ENCODE assay signal across 8 cellular contexts in the genomic region with DNA sequence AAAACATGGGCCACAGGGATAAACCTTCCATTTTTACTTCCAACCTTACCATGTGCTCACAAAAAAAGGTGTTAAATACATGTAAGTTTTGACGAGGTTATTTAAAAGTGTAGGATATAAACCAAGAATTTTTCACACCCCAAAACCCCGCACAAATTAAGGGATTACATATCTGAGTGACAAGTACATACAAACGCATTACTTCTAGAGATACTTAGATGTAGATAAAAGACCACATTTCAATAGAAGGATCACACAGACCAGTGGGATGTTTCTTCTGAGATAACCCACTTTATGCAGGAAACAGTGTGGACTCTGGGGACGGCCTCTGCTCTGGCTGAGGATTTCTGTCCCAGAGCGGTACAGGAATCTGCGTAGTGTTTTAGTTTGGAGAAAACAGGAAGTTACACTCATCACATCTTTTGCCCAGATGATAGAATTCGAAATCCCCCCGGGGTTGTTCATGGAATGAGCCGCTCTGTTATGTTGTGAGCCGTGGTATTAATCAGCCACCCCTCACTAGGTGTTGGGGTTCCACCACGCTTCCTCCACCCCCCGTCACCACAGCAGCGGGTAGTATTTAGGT. TPM values are rescaled to one million over a fixed set of nuclear protein-coding genes. Genes with fewer than 3 reads are reported as not detected.
DNase-seq lines count a peak whose midpoint lies in the region; ATAC-seq, FAIRE-seq and TF ChIP-seq lines count a peak whose summit lies in the region.

No MANE protein-coding gene starts in this region.

- H3K27ac ChIP-seq in SU-DHL-6 (ENCODE audit: low read depth, low read length), result no peak overlapping the region
- H3K27ac ChIP-seq in body of pancreas, result peak overlapping the region; percentile 93 to 97 (median 96)
- peak overlapping the region; percentile 90 to 94 for H3K27ac ChIP-seq in kidney (ENCODE audit: low read depth in 2 of 2, low read length in 2 of 2)

- H3K9me2 ChIP-seq in SU-DHL-6 (replicated peaks; ENCODE audit: insufficient read depth, low read length), result no peaks in the 10 kb centered on the region

- H3K9me3 ChIP-seq in SU-DHL-6 (ENCODE audit: insufficient read depth, low read length) (no peaks in the 10 kb centered on the region), body of pancreas (no peaks in the 10 kb centered on the region), kidney (ENCODE audit: control insufficient read depth in 1 of 2, low read length in 2 of 2) (no peaks in the 10 kb centered on the region)

- TF ChIP-seq POLR2A in body of pancreas (IDR thresholded peaks at IDR 0.05), result no peak

- peaks cover 16% of the 10 kb centered on the region for H3F3A ChIP-seq in SU-DHL-6 (ENCODE audit: insufficient read depth)

- intact Hi-C loops in body of pancreas (cut with DNase I), result no loop called here
- intact Hi-C loops in kidney (cut with DNase I), result no loop called here

- H3K36me3 ChIP-seq in SU-DHL-6 (ENCODE audit: low read length) (no peaks in the 10 kb centered on the region), body of pancreas (replicated peaks in 1 of 2; ENCODE audit: insufficient read depth in 1 of 2, low read depth in 2 of 2) (no peaks in the 10 kb centered on the region), kidney (ENCODE audit: control insufficient read depth in 1 of 2, insufficient read depth in 2 of 2, low read length in 2 of 2) (no peaks in the 10 kb centered on the region)

- WGBS in body of pancreas, 2 donors, result 43 to 49% methylated on average over 13 of the region's 13 CpGs

- no peak for FAIRE-seq in kidney (lab: Jason Lieb, UNC)

- H3K9ac ChIP-seq in SU-DHL-6 (ENCODE audit: low read length) (peak overlapping the region; percentile 80), kidney (ENCODE audit: low read length in 2 of 2) (peak overlapping the region in 1 of 2 donors; percentile 79)

- H3K27me3 ChIP-seq in SU-DHL-6 (ENCODE audit: low read length) (no peaks in the 10 kb centered on the region), body of pancreas (no peaks in the 10 kb centered on the region)

- ATAC-seq in body of pancreas (no peak), GM21786 (IDR thresholded peaks at IDR 0.05; ENCODE audit: unreplicated experiment) (no peak), GM21825 (IDR thresholded peaks at IDR 0.05; ENCODE audit: unreplicated experiment) (no peak), HG02798 (IDR thresholded peaks at IDR 0.05; ENCODE audit: poor library complexity, unreplicated experiment) (no peak)

- H3K4me1 ChIP-seq in body of pancreas (peaks cover 27% of the 10 kb centered on the region), kidney (ENCODE audit: control insufficient read depth in 1 of 2, insufficient read depth in 1 of 2, low read depth in 1 of 2, low read length in 2 of 2) (peaks cover 6 to 11% of the 10 kb centered on the region in 2 donors)

- H2AFZ ChIP-seq in SU-DHL-6 (ENCODE audit: low read depth, low read length, severe bottlenecking), result peak overlapping the region; percentile 82

- TF ChIP-seq CTCF in SU-DHL-6 (IDR thresholded peaks at IDR 0.05; ENCODE audit: insufficient read depth, low read length, poor library complexity, severe bottlenecking) (no peak), body of pancreas (IDR thresholded peaks at IDR 0.05) (no peak), kidney (IDR thresholded peaks at IDR 0.05; ENCODE audit: borderline replicate concordance, extremely low read depth, insufficient read depth) (no peak)

- peak overlapping the region; percentile 85 for H3K4me3 ChIP-seq in SU-DHL-6 (ENCODE audit: insufficient read depth, low read length, poor library complexity, severe bottlenecking)
- no peak overlapping the region for H3K4me3 ChIP-seq in body of pancreas
- peak overlapping the region; percentile 77 to 84 for H3K4me3 ChIP-seq in kidney (ENCODE audit: low read length in 2 of 2)

- peaks cover 16% of the 10 kb centered on the region for H4K20me1 ChIP-seq in SU-DHL-6 (ENCODE audit: low read depth, low read length)

- H3K4me2 ChIP-seq in SU-DHL-6 (ENCODE audit: low read depth, low read length, poor library complexity, severe bottlenecking), result peak overlapping the region; percentile 94

- DNase-seq in EH (ENCODE audit: low read depth), result peak; percentile 72
- peak in 3 of 4 donors; percentile 8 to 32 (median 21) for DNase-seq in body of pancreas
- no peak for DNase-seq in kidney
- DNase-seq in stimulated activated CD4-positive, alpha-beta T cell treated with anti-CD3 and anti-CD28 coated beads, Interleukin-4, amount 100 ng/mL, for 4 hours, result peak; percentile 39 to 44

- H3K79me2 ChIP-seq in SU-DHL-6 (ENCODE audit: insufficient read depth, low read length), result peaks cover 33% of the 10 kb centered on the region

RNA-seq across cellular contexts. Expression of gene CUL1, which starts 1.4 kb away (rescaled TPM):
- total RNA-seq in body of pancreas (10 to 100 TPM; 19.5 to 23.1 TPM), kidney (37.6 TPM)
- 23.4 TPM for polyA plus RNA-seq in kidney (ENCODE audit: insufficient read depth, low read depth, low replicate concordance)

Comparison
In these comparisons a context has a peak if more than half of its experiments do, and no peak if none do; other contexts are left out.
1. H3K4me3 ChIP-seq: peak in SU-DHL-6 (single experiment) and kidney (2 of 2); none in body of pancreas (0 of 2).